In the genomic region with DNA sequence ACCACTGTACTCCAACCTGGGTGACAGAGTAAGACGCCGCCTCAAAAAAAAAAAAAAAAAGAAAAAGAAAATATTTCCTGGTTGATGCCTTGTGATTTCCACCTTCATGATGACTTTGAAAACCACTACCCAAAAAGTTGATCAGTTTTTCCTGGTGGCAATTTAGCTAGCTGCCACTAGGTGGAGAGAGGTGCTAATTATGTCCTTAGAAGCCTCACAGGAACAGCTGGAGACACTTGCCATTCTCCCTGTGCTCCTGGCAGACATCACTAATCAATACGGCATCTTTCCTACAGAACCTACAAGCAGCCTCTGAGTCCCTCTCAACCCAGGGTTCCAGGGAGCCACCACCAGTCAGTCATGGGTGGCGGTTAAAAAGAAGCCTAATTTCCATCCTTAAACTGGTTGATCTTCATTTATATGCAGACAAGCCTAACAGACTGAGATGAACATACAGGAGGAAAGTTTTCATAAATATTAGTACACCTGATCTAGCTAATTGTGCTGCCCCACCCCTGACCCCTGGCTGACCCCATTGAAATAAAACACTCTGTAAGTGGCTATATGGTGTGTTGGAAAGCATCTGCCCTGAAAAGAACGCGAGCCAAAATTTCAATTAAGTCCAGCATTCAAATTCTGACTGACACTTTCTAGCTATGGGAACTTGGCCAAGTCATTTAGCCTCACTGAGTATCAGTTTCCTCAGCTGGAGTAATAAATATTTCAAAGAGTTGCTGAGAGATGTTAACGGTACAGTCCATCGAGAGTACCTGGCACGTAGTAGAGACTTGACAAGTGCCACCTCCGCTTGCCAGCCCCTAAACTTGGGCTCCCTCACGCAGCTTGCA, we compare ENCODE assay signal across 9 cellular contexts. TPM values are rescaled to one million over a fixed set of nuclear protein-coding genes. Genes with fewer than 3 reads are reported as not detected.
DNase-seq lines count a peak whose midpoint lies in the region; ATAC-seq and TF ChIP-seq lines count a peak whose summit lies in the region.
"Had no signal": no experiment of that assay in that cellular context is flagged by ENCODE, and none has a peak within 500 bp of the region (broad histone marks: within the 10 kb centered on the region; RNA-seq: fewer than 3 reads in every experiment).

No MANE protein-coding gene starts in this region.

- H3K9me3 ChIP-seq in ovary = no peaks in the 10 kb centered on the region

- no peaks in the 10 kb centered on the region for H4K20me1 ChIP-seq in KMS-11 (ENCODE audit: insufficient read depth)
- H4K20me1 ChIP-seq: BLaER1 treated with 17β-estradiol and CSF1 and Interleukin-3, amounts not matched to agents 10 nM and 100 nM had no signal

- H3K27ac ChIP-seq in KMS-11 (no peak overlapping the region), ovary (no peak overlapping the region)
- H3K27ac ChIP-seq: BLaER1 treated with 17β-estradiol and CSF1 and Interleukin-3, amounts not matched to agents 10 nM and 100 nM had no signal

- intact Hi-C loops in ovary (cut with DNase I) = no loop called here

- in situ Hi-C loops in astrocyte of the spinal cord (cut with HindIII; ENCODE audit: low sequenced_read_pairs) = no loop called here

- no peak for TF ChIP-seq EP300 in ovary (IDR thresholded peaks at IDR 0.05)

- no peaks in the 10 kb centered on the region for H3K79me2 ChIP-seq in KMS-11 (ENCODE audit: insufficient read depth, low read depth)

- H3K4me1 ChIP-seq in KMS-11 (ENCODE audit: low read depth, poor library complexity, severe bottlenecking) (peaks cover 11% of the 10 kb centered on the region), ovary (ENCODE audit: insufficient read depth) (peaks cover 2% of the 10 kb centered on the region)

- H3K4me3 ChIP-seq in KMS-11 (IDR thresholded peaks at IDR 0.05; ENCODE audit: insufficient read depth, low read depth, low read length) (no peak overlapping the region), astrocyte of the spinal cord (ENCODE audit: low read depth, low read length) (no peak overlapping the region), ovary (no peak overlapping the region)
- H3K4me3 ChIP-seq: BLaER1 treated with 17β-estradiol and CSF1 and Interleukin-3, amounts not matched to agents 10 nM and 100 nM had no signal

- no peak for TF ChIP-seq POLR2A in ovary (IDR thresholded peaks at IDR 0.05)

- H3K27me3 ChIP-seq in KMS-11 (ENCODE audit: insufficient read depth, low read depth) = no peaks in the 10 kb centered on the region
- H3K27me3 ChIP-seq in ovary = no peaks in the 10 kb centered on the region
- H3K27me3 ChIP-seq: BLaER1 treated with 17β-estradiol and CSF1 and Interleukin-3, amounts not matched to agents 10 nM and 100 nM had no signal

- DNase-seq in NCI-H1417 (lab: John Stamatoyannopoulos, UW) (peak; percentile 19 to 68 (median 33)), NCI-H1417 treated with DMSO at 0.1 percent for 48 hours (lab: John Stamatoyannopoulos, UW) (no peak), RPMI8226 (peak; percentile 77), astrocyte of the spinal cord (ENCODE audit: low read depth, low spot score) (peak; percentile 36), kidney glomerular epithelial cell (lab: John Stamatoyannopoulos, UW) (peak; percentile 4), ovary (no peak)
- DNase-seq in stimulated activated naive CD8-positive, alpha-beta T cell treated with anti-CD3 and anti-CD28 coated beads, Interleukin-15, Interleukin-2, amounts not matched to agents 100 U/mL and 50 U/mL, for 24 hours = peak; percentile 41

- H3K9ac ChIP-seq in KMS-11 = no peak overlapping the region
- H3K9ac ChIP-seq: BLaER1 treated with 17β-estradiol and CSF1 and Interleukin-3, amounts not matched to agents 10 nM and 100 nM had no signal

- peak; percentile 55 for ATAC-seq in stimulated activated naive CD8-positive, alpha-beta T cell treated with anti-CD3 and anti-CD28 coated beads, Interleukin-15, Interleukin-2, amounts not matched to agents 100 U/mL and 50 U/mL, for 24 hours

- WGBS in ovary, 3 donors = 85 to 86% (median 86%) methylated on average over 11 of the region's 11 CpGs

- no peaks in the 10 kb centered on the region for H3K36me3 ChIP-seq in KMS-11 (ENCODE audit: insufficient read depth)
- no peaks in the 10 kb centered on the region for H3K36me3 ChIP-seq in ovary
- H3K36me3 ChIP-seq: BLaER1 treated with 17β-estradiol and CSF1 and Interleukin-3, amounts not matched to agents 10 nM and 100 nM had no signal

- peak; percentile 68 for TF ChIP-seq CTCF in KMS-11 (conservative IDR thresholded peaks at IDR 0.05; ENCODE audit: low read depth, low read length)
- peak; percentile 76 for TF ChIP-seq CTCF in astrocyte of the spinal cord (IDR thresholded peaks at IDR 0.05; ENCODE audit: low read depth, low read length)
- peak in 1 of 3 donors; percentile 39 for TF ChIP-seq CTCF in ovary (IDR thresholded peaks at IDR 0.05)

- no peak overlapping the region for H3K4me2 ChIP-seq in KMS-11

- H2AFZ ChIP-seq in KMS-11 (ENCODE audit: low read depth) = no peak overlapping the region

RNA-seq across cellular contexts. Expression of a gene that starts 6.2 kb away (rescaled TPM):
- 10 to 100 TPM in 2 of 7 donors, 1 to 10 TPM in 5; 5.2 to 14.8 (median 7.5) TPM for total RNA-seq in ovary
- 10 to 100 TPM; 12.1 to 47.5 TPM for polyA plus RNA-seq in ovary

RNA-seq across cellular contexts. Expression of a gene that starts 37.8 kb away (rescaled TPM):
- 10 to 100 TPM in 2 of 7 donors, 1 to 10 TPM in 5; 2.3 to 12.6 (median 7.6) TPM for total RNA-seq in ovary
- polyA plus RNA-seq in ovary = 10 to 100 TPM in 1 of 2 donors, 1 to 10 TPM in 1; 8.1 to 26.2 TPM

Comparison
In these comparisons a context has a peak if more than half of its experiments do, and no peak if none do; other contexts are left out.
1. DNase-seq: peak in NCI-H1417 (3 of 3), RPMI8226 (single experiment), astrocyte of the spinal cord (single experiment), kidney glomerular epithelial cell (single experiment) and stimulated activated naive CD8-positive, alpha-beta T cell treated with anti-CD3 and anti-CD28 coated beads, Interleukin-15, Interleukin-2, amounts not matched to agents 100 U/mL and 50 U/mL, for 24 hours (single experiment); none in NCI-H1417 treated with DMSO at 0.1 percent for 48 hours (single experiment) and ovary (0 of 5).